8 cellular contexts compared by ENCODE assay signal in the genomic region with DNA sequence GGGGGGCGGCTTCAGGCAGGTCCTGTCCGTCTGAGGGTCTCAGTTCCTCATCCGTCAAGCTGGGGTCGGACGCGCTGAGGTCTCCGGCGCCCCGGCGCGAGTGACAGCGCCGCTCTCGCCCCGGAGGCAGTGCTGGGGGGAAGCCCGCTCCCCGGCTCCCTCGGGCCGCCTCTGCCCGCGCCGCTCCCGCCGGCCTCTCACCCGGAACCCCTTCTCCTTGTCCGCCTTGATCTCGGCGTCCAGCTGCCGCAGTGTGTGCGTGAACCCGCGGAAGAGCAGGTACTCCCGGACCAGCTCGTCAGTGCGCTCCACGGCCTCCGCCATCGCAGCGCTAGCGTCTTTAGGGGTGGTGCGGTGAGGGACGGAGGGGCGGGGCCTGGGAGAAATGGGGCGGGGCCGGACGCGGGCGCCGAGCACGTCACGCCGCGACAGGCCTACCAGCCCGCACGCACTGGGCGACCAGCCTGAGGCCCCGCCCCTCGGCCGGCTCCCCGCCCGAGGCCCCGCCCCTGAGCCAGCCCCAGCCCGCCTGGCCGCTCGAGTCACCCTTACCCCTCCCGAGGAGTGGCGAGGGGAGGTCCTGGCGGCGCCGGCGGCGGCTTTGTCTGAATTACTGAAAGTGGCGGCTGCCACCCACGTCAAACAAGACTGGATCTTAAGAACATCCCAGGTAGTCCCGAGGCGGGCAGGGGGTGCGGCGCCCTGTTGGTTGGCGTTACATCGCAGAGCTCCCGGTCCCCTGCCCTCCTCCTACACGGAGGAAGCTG. TPM values are rescaled to one million over a fixed set of nuclear protein-coding genes. Genes with fewer than 3 reads are reported as not detected.
DNase-seq lines count a peak whose midpoint lies in the region; ATAC-seq and TF ChIP-seq lines count a peak whose summit lies in the region.

A gene (minus strand): TSS at position 348 of the 767 bp plus-strand sequence. CDS start 24 bp downstream, at position 324.

- intact Hi-C loops in heart left ventricle (cut with DNase I): loop anchor here in 2 of 10 donors (1.0 to 5.0 kb wide), 2 partner anchors 40 to 224 kb away; a partner anchor contains a TSS
- intact Hi-C loops in posterior vena cava (cut with DNase I): no loop called here

- no peaks in the 10 kb centered on the region for H3K36me3 ChIP-seq in adipocyte (ENCODE audit: control insufficient read depth, insufficient read depth, low read length, severe bottlenecking)
- H3K36me3 ChIP-seq in heart left ventricle: peaks cover 0 to 21% (median 4%) of the 10 kb centered on the region in 9 donors
- peaks cover 0 to 2% (median 0%) of the 10 kb centered on the region in 4 donors for H3K36me3 ChIP-seq in upper lobe of left lung

- peak; percentile 57 for ATAC-seq in HG02870 (IDR thresholded peaks at IDR 0.05; ENCODE audit: unreplicated experiment)
- ATAC-seq in heart left ventricle: peak; percentile 95 to 99 (median 98)
- peak; percentile 98 to 99 for ATAC-seq in upper lobe of left lung (ENCODE audit: low FRiP score in 2 of 2)

- H3K9me3 ChIP-seq in adipocyte (ENCODE audit: control insufficient read depth, low read length) (no peaks in the 10 kb centered on the region), heart left ventricle (no peaks in the 10 kb centered on the region), upper lobe of left lung (no peaks in the 10 kb centered on the region)

- in situ Hi-C loops in GM13977 (cut with MboI; ENCODE audit: low pct_unique_long_range_greater_than_20kb, low sequenced_read_pairs, unreplicated experiment): no loop called here

- H3K27me3 ChIP-seq in adipocyte (replicated peaks; ENCODE audit: control insufficient read depth, insufficient read depth, low read length): no peaks in the 10 kb centered on the region
- no peaks in the 10 kb centered on the region for H3K27me3 ChIP-seq in heart left ventricle
- H3K27me3 ChIP-seq in upper lobe of left lung: no peaks in the 10 kb centered on the region

- H3K4me3 ChIP-seq in adipocyte (ENCODE audit: low read length) (peak within 1 kb of the TSS; percentile 98), heart left ventricle (peak within 1 kb of the TSS; percentile 49 to 99 (median 84)), upper lobe of left lung (peak within 1 kb of the TSS; percentile 74 to 96 (median 76))

- WGBS in heart left ventricle, 4 donors: 0 to 1% (median 0%) methylated on average over 19 to 82 of the region's 82 CpGs
- WGBS in upper lobe of left lung, 2 donors: 0 to 2% methylated on average over 5 to 61 of the region's 82 CpGs

- DNase-seq in GM13977 (ENCODE audit: low spot score): peak; percentile 100
- DNase-seq in NCI-H1436 treated with DMSO at 0.1 percent for 48 hours (lab: John Stamatoyannopoulos, UW): peak; percentile 62
- peak; percentile 95 for DNase-seq in T follicular helper cell (ENCODE audit: low read depth)
- peak; percentile 98 for DNase-seq in adipocyte (ENCODE audit: low read depth)
- DNase-seq in heart left ventricle: peak; percentile 95 to 98 (median 96)
- peak; percentile 99 for DNase-seq in posterior vena cava (ENCODE audit: low spot score)
- DNase-seq in upper lobe of left lung: peak; percentile 98 to 100

- H3K27ac ChIP-seq in heart left ventricle (peak within 1 kb of the TSS; percentile 70 to 93 (median 84)), upper lobe of left lung (peak within 1 kb of the TSS; percentile 88 to 97 (median 94))

- peaks cover 11% of the 10 kb centered on the region for H3K4me1 ChIP-seq in adipocyte (ENCODE audit: control insufficient read depth, insufficient read depth, low read length)
- peaks cover 0 to 38% (median 8%) of the 10 kb centered on the region in 12 donors for H3K4me1 ChIP-seq in heart left ventricle
- H3K4me1 ChIP-seq in upper lobe of left lung: peaks cover 22 to 42% (median 33%) of the 10 kb centered on the region in 4 donors

- TF ChIP-seq CTCF in GM13977 (IDR thresholded peaks at IDR 0.05; ENCODE audit: extremely low read depth, insufficient read depth, missing control alignments) (no peak), heart left ventricle (IDR thresholded peaks at IDR 0.05) (peak in 2 of 12 donors; percentile 13 to 21), upper lobe of left lung (IDR thresholded peaks at IDR 0.05) (no peak)

- peak in 1 of 4 donors; percentile 5 for TF ChIP-seq EP300 in upper lobe of left lung (IDR thresholded peaks at IDR 0.05)

- peak; percentile 39 to 82 for TF ChIP-seq POLR2A in heart left ventricle (IDR thresholded peaks at IDR 0.05)
- TF ChIP-seq POLR2A in upper lobe of left lung (IDR thresholded peaks at IDR 0.05): peak in 3 of 4 donors; percentile 79 to 95 (median 83)

- peak within 1 kb of the TSS; percentile 90 for H3K9ac ChIP-seq in adipocyte (ENCODE audit: low read length)

RNA-seq across cellular contexts. Expression of the gene that starts here (rescaled TPM):
- total RNA-seq in heart left ventricle (10 to 100 TPM in 1 of 9 donors, 1 to 10 TPM in 8; 3.4 to 11.4 (median 5.8) TPM), posterior vena cava (10 to 100 TPM in 1 of 2 donors, 1 to 10 TPM in 1; 9.2 to 11.3 TPM), upper lobe of left lung (100 to 1,000 TPM in 1 of 6 donors, 10 to 100 TPM in 5; 19.0 to 180 (median 27.5) TPM)
- 1 to 10 TPM; 3.0 to 4.4 TPM for polyA plus RNA-seq in heart left ventricle

Comparison
In these comparisons a context has a peak if more than half of its experiments do, and no peak if none do; other contexts are left out.
1. Peak in every context shown above with its lines: DNase-seq, ATAC-seq, H3K4me3 ChIP-seq and H3K27ac ChIP-seq.